ENCODE assay signal across 1 cellular context in the genomic region with DNA sequence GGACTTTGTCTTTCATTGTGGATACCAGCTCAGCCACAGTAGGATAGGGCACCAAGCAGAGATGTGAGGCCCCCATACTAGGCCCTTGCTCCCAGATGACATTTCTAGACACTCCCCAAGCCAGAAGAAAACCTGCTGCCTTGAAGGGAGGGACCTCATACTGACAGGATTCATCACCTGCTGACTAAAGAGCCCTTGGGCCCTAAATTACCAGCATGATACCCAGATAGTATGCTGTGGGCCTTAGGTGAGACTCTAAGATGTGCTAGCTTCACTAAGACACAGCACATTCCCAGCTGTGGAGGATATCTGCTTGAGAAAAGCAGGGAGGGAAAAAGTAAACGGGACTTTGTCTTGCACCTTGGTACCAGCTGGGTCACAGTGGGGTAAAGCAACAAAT.
TF ChIP-seq lines count a peak whose summit lies in the region.

No MANE protein-coding gene starts in this region.

TF ChIP-seq in HCT116, 20 proteins besides CTCF, POLR2A, EP300 and RAD21:
- TF ChIP-seq SRF (IDR thresholded peaks at IDR 0.05; ENCODE audit: low read depth) (no peak), SP1 (IDR thresholded peaks at IDR 0.05; ENCODE audit: low read depth) (no peak), EZH2phosphoT487 (IDR thresholded peaks at IDR 0.05; ENCODE audit: borderline replicate concordance) (no peak), YY1 (IDR thresholded peaks at IDR 0.05; ENCODE audit: extremely low read depth, insufficient replicate concordance, low read depth, low read length) (no peak), CEBPB (IDR thresholded peaks at IDR 0.05; ENCODE audit: low read depth) (no peak), ELF1 (IDR thresholded peaks at IDR 0.05; ENCODE audit: borderline replicate concordance, low read depth) (no peak), JUND (IDR thresholded peaks at IDR 0.05) (no peak), CBX3 (IDR thresholded peaks at IDR 0.05; ENCODE audit: low read depth) (no peak), ZFX (IDR thresholded peaks at IDR 0.05) (no peak), FOSL1 (IDR thresholded peaks at IDR 0.05; ENCODE audit: low read depth) (no peak), EGR1 (IDR thresholded peaks at IDR 0.05; ENCODE audit: low read depth) (no peak), ATF3 (IDR thresholded peaks at IDR 0.05) (no peak), TCF7L2 (IDR thresholded peaks at IDR 0.05; ENCODE audit: borderline replicate concordance, extremely low read depth, insufficient read depth, insufficient read length) (no peak), ZNF274 (IDR thresholded peaks at IDR 0.05; ENCODE audit: low read depth, low read length) (no peak), POLR2AphosphoS5 (IDR thresholded peaks at IDR 0.05; ENCODE audit: low read depth, low read length) (no peak), SIN3A (IDR thresholded peaks at IDR 0.05; ENCODE audit: low read depth) (no peak)
- TF ChIP-seq, protein P1, sequence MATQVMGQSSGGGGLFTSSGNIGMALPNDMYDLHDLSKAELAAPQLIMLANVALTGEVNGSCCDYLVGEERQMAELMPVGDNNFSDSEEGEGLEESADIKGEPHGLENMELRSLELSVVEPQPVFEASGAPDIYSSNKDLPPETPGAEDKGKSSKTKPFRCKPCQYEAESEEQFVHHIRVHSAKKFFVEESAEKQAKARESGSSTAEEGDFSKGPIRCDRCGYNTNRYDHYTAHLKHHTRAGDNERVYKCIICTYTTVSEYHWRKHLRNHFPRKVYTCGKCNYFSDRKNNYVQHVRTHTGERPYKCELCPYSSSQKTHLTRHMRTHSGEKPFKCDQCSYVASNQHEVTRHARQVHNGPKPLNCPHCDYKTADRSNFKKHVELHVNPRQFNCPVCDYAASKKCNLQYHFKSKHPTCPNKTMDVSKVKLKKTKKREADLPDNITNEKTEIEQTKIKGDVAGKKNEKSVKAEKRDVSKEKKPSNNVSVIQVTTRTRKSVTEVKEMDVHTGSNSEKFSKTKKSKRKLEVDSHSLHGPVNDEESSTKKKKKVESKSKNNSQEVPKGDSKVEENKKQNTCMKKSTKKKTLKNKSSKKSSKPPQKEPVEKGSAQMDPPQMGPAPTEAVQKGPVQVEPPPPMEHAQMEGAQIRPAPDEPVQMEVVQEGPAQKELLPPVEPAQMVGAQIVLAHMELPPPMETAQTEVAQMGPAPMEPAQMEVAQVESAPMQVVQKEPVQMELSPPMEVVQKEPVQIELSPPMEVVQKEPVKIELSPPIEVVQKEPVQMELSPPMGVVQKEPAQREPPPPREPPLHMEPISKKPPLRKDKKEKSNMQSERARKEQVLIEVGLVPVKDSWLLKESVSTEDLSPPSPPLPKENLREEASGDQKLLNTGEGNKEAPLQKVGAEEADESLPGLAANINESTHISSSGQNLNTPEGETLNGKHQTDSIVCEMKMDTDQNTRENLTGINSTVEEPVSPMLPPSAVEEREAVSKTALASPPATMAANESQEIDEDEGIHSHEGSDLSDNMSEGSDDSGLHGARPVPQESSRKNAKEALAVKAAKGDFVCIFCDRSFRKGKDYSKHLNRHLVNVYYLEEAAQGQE (IDR thresholded peaks at IDR 0.05; ENCODE audit: low read depth) = no peak
- TF ChIP-seq, protein P2, sequence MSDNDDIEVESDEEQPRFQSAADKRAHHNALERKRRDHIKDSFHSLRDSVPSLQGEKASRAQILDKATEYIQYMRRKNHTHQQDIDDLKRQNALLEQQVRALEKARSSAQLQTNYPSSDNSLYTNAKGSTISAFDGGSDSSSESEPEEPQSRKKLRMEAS (IDR thresholded peaks at IDR 0.05) = no peak
